In genomic region chr10:95657250-95657649, GRCh38 we compare ENCODE assay signal across 7 cellular contexts. TPM values are rescaled to one million over a fixed set of nuclear protein-coding genes. Genes with fewer than 3 reads are reported as not detected.
DNase-seq lines count a peak whose midpoint lies in the region; ATAC-seq and TF ChIP-seq lines count a peak whose summit lies in the region.

No MANE protein-coding gene starts in this region.

- H3K27me3 Mint-ChIP-seq in WTC11 (ENCODE audit: low read depth) (peaks cover 3% of the 10 kb centered on the region), glutamatergic neuron (ENCODE audit: unreplicated experiment) (peaks cover 6% of the 10 kb centered on the region)

- no peak overlapping the region for H3K27ac ChIP-seq in HEK293 (ENCODE audit: extremely low read depth, low read depth, low read length)
- no peak overlapping the region for H3K27ac ChIP-seq in smooth muscle cell (ENCODE audit: low read depth)
- H3K27ac ChIP-seq in RWPE1: no peak overlapping the region

- H3K4me3 ChIP-seq in HEK293 (ENCODE audit: low read depth, low read length): no peak overlapping the region
- peak overlapping the region; percentile 84 for H3K4me3 ChIP-seq in smooth muscle cell

- TF ChIP-seq CTCF in HEK293 (tag by site-specific recombination; IDR thresholded peaks at IDR 0.05) (no peak), WTC11 (IDR thresholded peaks at IDR 0.05) (no peak), glutamatergic neuron (IDR thresholded peaks at IDR 0.05; ENCODE audit: partially characterized antibody, unreplicated experiment) (no peak), smooth muscle cell (IDR thresholded peaks at IDR 0.05; ENCODE audit: borderline replicate concordance, insufficient read depth, poor library complexity, severe bottlenecking) (no peak), RWPE1 (conservative IDR thresholded peaks at IDR 0.05; ENCODE audit: low read depth) (no peak)

- peaks cover under 1% of the 10 kb centered on the region; the same call in 1 of the 2 replicates for H3K9me3 Mint-ChIP-seq in WTC11
- H3K9me3 Mint-ChIP-seq in glutamatergic neuron (ENCODE audit: unreplicated experiment): peaks cover 2% of the 10 kb centered on the region

- H3K27me3 ChIP-seq in smooth muscle cell (ENCODE audit: low read depth): no peaks in the 10 kb centered on the region

- no peak overlapping the region for H3K27ac Mint-ChIP-seq in WTC11
- H3K27ac Mint-ChIP-seq in glutamatergic neuron (ENCODE audit: unreplicated experiment): no peak overlapping the region

- POLR2A ChIA-PET in HEK293 (lab: Yijun Ruan, JAX) (no interaction called here), WTC11 (lab: Charles Lee) (interaction anchor here (0.6 to 1.2 kb wide), 2 partner anchors 19 to 408 kb away, joined by 3 to 5 read pairs; no protein-coding TSS in a partner anchor), RWPE1 (lab: Yijun Ruan, JAX; ENCODE audit: low non-redundant PET) (no interaction called here)

- peaks cover 9 to 16% of the 10 kb centered on the region in 2 experiments for H3K36me3 ChIP-seq in HEK293 (ENCODE audit: control insufficient read depth in 2 of 2, insufficient read depth in 1 of 2, low read length in 2 of 2)
- peaks cover 10% of the 10 kb centered on the region for H3K36me3 ChIP-seq in smooth muscle cell (ENCODE audit: low read depth)

- peak overlapping the region; percentile 98 for H3K4me3 Mint-ChIP-seq in WTC11
- H3K4me3 Mint-ChIP-seq in glutamatergic neuron (ENCODE audit: unreplicated experiment): peak overlapping the region; percentile 96

- peaks cover 33% of the 10 kb centered on the region for H4K20me1 ChIP-seq in smooth muscle cell (ENCODE audit: low read depth)

- peak overlapping the region; percentile 81 for H3K4me2 ChIP-seq in smooth muscle cell

- peaks cover 42% of the 10 kb centered on the region for H3K79me2 ChIP-seq in smooth muscle cell (ENCODE audit: low read depth)

- H3K9me3 ChIP-seq in HEK293 (ENCODE audit: control insufficient read depth, insufficient read depth, low read depth, low read length) (no peaks in the 10 kb centered on the region), smooth muscle cell (replicated peaks; ENCODE audit: low read depth) (no peaks in the 10 kb centered on the region)

- H3F3A ChIP-seq in smooth muscle cell (ENCODE audit: low read depth): no peaks in the 10 kb centered on the region

- ATAC-seq in WTC11: no peak

- CTCF ChIA-PET in HEK293 (lab: Yijun Ruan, JAX) (interaction anchor here (0.5 to 1.2 kb wide), 2 partner anchors 36 to 37 kb away, joined by 3 to 5 read pairs; partner anchors contain the start of gene TCTN3), WTC11 (lab: Charles Lee) (interaction anchor here (1.2 to 4.3 kb wide), 2 partner anchors 36 to 208 kb away, joined by 3 to 24 read pairs; partner anchors contain the start of gene TCTN3), RWPE1 (lab: Yijun Ruan, JAX) (no interaction called here)

- DNase-seq in WTC11 (ENCODE audit: low spot score): no peak
- DNase-seq in glutamatergic neuron: no peak
- DNase-seq in smooth muscle cell (lab: John Stamatoyannopoulos, UW; ENCODE audit: unreplicated experiment): no peak
- no peak for DNase-seq in RWPE1 (ENCODE audit: low spot score)
- no peak for DNase-seq in stimulated activated CD4-positive, alpha-beta T cell treated with anti-CD3 and anti-CD28 coated beads, Interleukin-15, amount 100 ng/mL, for 24 hours
- DNase-seq in central memory CD4-positive, alpha-beta T cell: no peak

- H3K36me3 Mint-ChIP-seq in WTC11 (peaks cover 15% of the 10 kb centered on the region), glutamatergic neuron (ENCODE audit: unreplicated experiment) (no peaks in the 10 kb centered on the region)

- no peak overlapping the region for H3K9ac ChIP-seq in smooth muscle cell (ENCODE audit: low read depth)

- WGBS in smooth muscle cell (ENCODE audit: low lambda C conversion rate): 50% methylated on average over 1 of the region's 1 CpG

- no peaks in the 10 kb centered on the region; the same call in 1 of the 2 replicates for H3K4me1 ChIP-seq in HEK293 (ENCODE audit: control insufficient read depth, insufficient read depth, low read length)
- H3K4me1 ChIP-seq in smooth muscle cell (ENCODE audit: low read depth): peaks cover 12% of the 10 kb centered on the region

- H3K4me1 Mint-ChIP-seq in WTC11 (peaks cover 13% of the 10 kb centered on the region), glutamatergic neuron (ENCODE audit: low read depth, unreplicated experiment) (peaks cover 6% of the 10 kb centered on the region)

- H2AFZ ChIP-seq in smooth muscle cell (ENCODE audit: low read depth): peak overlapping the region; percentile 42

TF ChIP-seq in HEK293, 187 proteins besides CTCF, POLR2A, EP300 and RAD21:
- TF ChIP-seq ZNF121 (tag by site-specific recombination; IDR thresholded peaks at IDR 0.05): peak; percentile 95
- TF ChIP-seq ZNF302 (tag by site-specific recombination; IDR thresholded peaks at IDR 0.05; ENCODE audit: low read depth): no peak

TF ChIP-seq in WTC11, 78 proteins besides CTCF, POLR2A, EP300 and RAD21:
- 0 out of 2 replicates have a peak, but pooled peaks have one; percentile 45 for TF ChIP-seq GTF2I (CRISPR knock-in tag; conservative IDR thresholded peaks at IDR 0.05)
- no peak for TF ChIP-seq CDX4 (CRISPR knock-in tag; IDR thresholded peaks at IDR 0.05; ENCODE audit: borderline replicate concordance)
- peak; percentile 91 for TF ChIP-seq ZNF121 (CRISPR knock-in tag; IDR thresholded peaks at IDR 0.05)

RNA-seq across cellular contexts. Expression of gene ALDH18A1, which starts 0.7 kb away (rescaled TPM):
- total RNA-seq in WTC11 (2021): 105 to 115 TPM (median 107 TPM) in 3 replicates
- 32.2 TPM for total RNA-seq in glutamatergic neuron (ENCODE audit: unreplicated experiment)
- 110 and 124 TPM in 2 replicates for total RNA-seq in smooth muscle cell
- polyA plus RNA-seq in smooth muscle cell: 82.5 and 98.2 TPM in 2 replicates

RNA-seq across cellular contexts. Expression of gene TCTN3, which starts 36.5 kb away (rescaled TPM):
- 26.4 to 33.5 TPM (median 29.3 TPM) in 3 replicates for total RNA-seq in WTC11 (2021)
- total RNA-seq in glutamatergic neuron (ENCODE audit: unreplicated experiment): 14.7 TPM
- 52.0 and 57.2 TPM in 2 replicates for total RNA-seq in smooth muscle cell
- 57.6 and 62.8 TPM in 2 replicates for polyA plus RNA-seq in smooth muscle cell

Comparison
In these comparisons a context has a peak if more than half of its experiments do, and no peak if none do; other contexts are left out.
1. Of the 8 proteins assayed by ChIP-seq in both HEK293 and WTC11: peak only in HEK293: none; only in WTC11: none; in both: ZNF121; in neither: 7.